ENCODE assay signal across 28 cellular contexts in genomic region chr5:53974021-53974420, GRCh38.
"Had no signal": no experiment of that assay in that cellular context is flagged by ENCODE, and none has a peak within 500 bp of the region (broad histone marks: within the 10 kb centered on the region; RNA-seq: fewer than 3 reads in every experiment).

No MANE protein-coding gene starts in this region.

- H3K27me3 ChIP-seq: esophagus squamous epithelium, heart right ventricle, neutrophil, right atrium auricular region, suprapubic skin had no signal

- ATAC-seq: effector memory CD8-positive, alpha-beta T cell; heart right ventricle; left cardiac atrium; left ventricle myocardium superior; lower lobe of right lung; natural killer cell treated with Interleukin-12 subunit alpha and Interleukin-12 subunit beta and Interleukin-15 and Interleukin-18, amount 100 ng/mL, for 72 hours; sciatic nerve; stimulated activated naive CD8-positive, alpha-beta T cell treated with anti-CD3 and anti-CD28 coated beads, Interleukin-15, amount 100 ng/mL, for 72 hours had no signal

- H3K4me3 ChIP-seq: esophagus squamous epithelium, heart right ventricle, lower lobe of right lung, right atrium auricular region, smooth muscle cell, suprapubic skin had no signal

- H3K4me2 ChIP-seq: smooth muscle cell had no signal

- H3K27ac ChIP-seq: esophagus squamous epithelium, heart right ventricle, lower lobe of right lung, neutrophil, parathyroid adenoma, right atrium auricular region, suprapubic skin had no signal

- H2AFZ ChIP-seq: parathyroid adenoma had no signal

- H3K36me3 ChIP-seq: heart right ventricle, lower lobe of right lung, neutrophil, right atrium auricular region, suprapubic skin had no signal

- H3K9ac ChIP-seq: parathyroid adenoma had no signal

- H3K9me3 ChIP-seq: esophagus squamous epithelium, heart right ventricle, lower lobe of right lung, neutrophil, right atrium auricular region, suprapubic skin had no signal

- DNase-seq: cortex of kidney; effector memory CD8-positive, alpha-beta T cell; erythroblast; esophagus squamous epithelium; foreskin melanocyte; glutamatergic neuron; heart right ventricle; hippocampal formation; left cardiac atrium; left ventricle myocardium superior; lower lobe of right lung; naive B cell; stimulated activated CD4-positive, alpha-beta T cell treated with anti-CD3 and anti-CD28 coated beads, Interleukin-12 subunit alpha, Interleukin-12 subunit beta, amount 100 ng/mL, for 4 hours; stimulated activated CD4-positive, alpha-beta T cell treated with anti-CD3 and anti-CD28 coated beads, Interleukin-1b, Interleukin-23, amount 100 ng/mL, for 48 hours; stimulated activated CD4-positive, alpha-beta T cell treated with anti-CD3 and anti-CD28 coated beads, Interleukin-4, amount 100 ng/mL, for 1 hour; stimulated activated CD8-positive, alpha-beta memory T cell treated with anti-CD3 and anti-CD28 coated beads, Interleukin-4, amount 100 ng/mL, for 48 hours; stimulated activated naive CD4-positive, alpha-beta T cell; stimulated activated naive CD8-positive, alpha-beta T cell treated with anti-CD3 and anti-CD28 coated beads, Interleukin-15, amount 100 ng/mL, for 72 hours; trophoblast cell had no signal

- FAIRE-seq: endometrium, islet of Langerhans had no signal

- H3K4me1 ChIP-seq: esophagus squamous epithelium, lower lobe of right lung, parathyroid adenoma, right atrium auricular region had no signal
